Comparison of ENCODE assay signal across 9 cellular contexts in the genomic region with DNA sequence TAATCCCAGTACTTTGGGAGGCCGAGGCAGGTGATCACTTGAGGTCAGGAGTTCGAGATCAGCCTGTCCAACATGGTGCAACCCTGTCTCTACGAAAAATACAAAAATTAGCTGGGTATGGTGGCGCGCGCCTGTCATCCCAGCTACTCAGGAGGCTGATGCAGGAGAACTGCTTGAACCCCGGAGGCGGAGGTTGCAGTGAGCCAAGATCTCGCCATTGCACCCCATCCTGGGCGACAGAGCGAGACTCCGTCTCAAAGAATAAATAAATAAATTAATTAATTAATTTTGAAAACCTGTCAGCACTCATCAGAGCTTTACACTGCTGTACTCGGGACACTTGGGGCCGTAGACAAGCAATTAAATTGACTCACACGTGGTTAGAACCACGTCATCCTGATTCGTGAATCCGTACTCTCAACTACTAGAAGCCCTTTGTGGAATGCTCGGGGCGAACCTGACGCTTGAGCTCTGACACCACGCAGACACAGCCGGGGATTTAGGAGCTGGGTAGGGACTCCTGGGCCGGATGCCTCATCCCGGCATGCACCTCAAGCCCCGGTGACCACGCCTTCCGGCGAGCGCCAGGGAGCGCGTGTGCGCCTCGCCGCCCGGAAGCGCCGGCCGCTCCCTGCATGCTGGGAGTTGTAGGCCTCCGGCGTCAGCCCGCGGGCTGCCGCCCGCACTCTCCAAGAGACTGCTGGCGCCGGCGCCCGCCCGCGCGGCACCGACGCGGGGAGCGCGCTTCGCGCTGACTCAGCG. TPM values are rescaled to one million over a fixed set of nuclear protein-coding genes. Genes with fewer than 3 reads are reported as not detected.
DNase-seq lines count a peak whose midpoint lies in the region; ATAC-seq, FAIRE-seq and TF ChIP-seq lines count a peak whose summit lies in the region.
"Had no signal": no experiment of that assay in that cellular context is flagged by ENCODE, and none has a peak within 500 bp of the region (broad histone marks: within the 10 kb centered on the region; RNA-seq: fewer than 3 reads in every experiment).

Gene XPOT (plus strand): TSS at position 685 of the 762 bp plus-strand sequence. CDS start 5,644 bp downstream, outside the sequence.

- H3K36me3 ChIP-seq in keratinocyte (ENCODE audit: control insufficient read depth in 2 of 2, extremely low read depth in 1 of 2, insufficient read depth in 2 of 2, low read length in 2 of 2): no peaks in the 10 kb centered on the region

- peak; percentile 97 for TF ChIP-seq POLR2A in GM19099 (IDR thresholded peaks at IDR 0.05; ENCODE audit: extremely low read depth, insufficient read length, low read depth)

- no peaks in the 10 kb centered on the region for H4K20me1 ChIP-seq in keratinocyte (ENCODE audit: control insufficient read depth, extremely low read depth, insufficient read depth, low read length)

- peak; percentile 94 for ATAC-seq in HG03378 (IDR thresholded peaks at IDR 0.05; ENCODE audit: unreplicated experiment)
- ATAC-seq in activated CD4-positive, CD25-positive, alpha-beta regulatory T cell treated with anti-CD3 and anti-CD28 coated beads, Interleukin-2, amount 50 U/mL, for 24 hours: peak; percentile 88 to 94

- dilution Hi-C loops in keratinocyte (cut with MboI; ENCODE audit: extremely low pct_ligation_motif_present, low sequenced_read_pairs): no loop called here

- H3K4me1 ChIP-seq in keratinocyte (ENCODE audit: control insufficient read depth, extremely low read depth, insufficient read depth, low read length): peaks cover 13% of the 10 kb centered on the region

- no peaks in the 10 kb centered on the region for H3K27me3 ChIP-seq in keratinocyte (ENCODE audit: control insufficient read depth, extremely low read depth, insufficient read depth, low read length)

- H3K27ac ChIP-seq in keratinocyte (ENCODE audit: control insufficient read depth, insufficient read depth, low read length): peak within 1 kb of the TSS; percentile 97

- peak within 1 kb of the TSS; percentile 85 for H3K4me2 ChIP-seq in keratinocyte (ENCODE audit: control insufficient read depth, extremely low read depth, insufficient read depth, low read depth, low read length)

- H3K9ac ChIP-seq in keratinocyte (ENCODE audit: control insufficient read depth, extremely low read depth, insufficient read depth, low read length): peak within 1 kb of the TSS; percentile 99

- no peaks in the 10 kb centered on the region for H3K9me3 ChIP-seq in keratinocyte (ENCODE audit: control insufficient read depth, low read depth, low read length)

- FAIRE-seq in keratinocyte (lab: Jason Lieb, UNC): no peak
- FAIRE-seq: endometrium had no signal

- peaks cover 44% of the 10 kb centered on the region for H3K79me2 ChIP-seq in keratinocyte (ENCODE audit: control insufficient read depth, insufficient read depth, low read length)

- H3K9me1 ChIP-seq in keratinocyte (ENCODE audit: control insufficient read depth, extremely low read depth, insufficient read depth, low read length): no peaks in the 10 kb centered on the region

- no peak for TF ChIP-seq CTCF in keratinocyte (optimal IDR thresholded peaks at IDR 0.05 in 1 of 3, IDR thresholded peaks at IDR 0.05 in 1 of 3, conservative IDR thresholded peaks at IDR 0.05 in 1 of 3; ENCODE audit: extremely low read depth in 1 of 3, insufficient read depth in 2 of 3, low read length in 3 of 3)

- peak within 1 kb of the TSS; percentile 86 for H2AFZ ChIP-seq in keratinocyte (ENCODE audit: control insufficient read depth, low read length)

- DNase-seq in AML-193 (lab: John Stamatoyannopoulos, UW) (peak; percentile 86 to 93), NCI-H446 treated with DMSO at 0.1 percent for 48 hours (lab: John Stamatoyannopoulos, UW) (peak; percentile 95), cerebellar nuclear complex (lab: John Stamatoyannopoulos, UW) (peak; percentile 37 to 69), keratinocyte (ENCODE audit: low read depth, low spot score) (peak; percentile 83)
- DNase-seq in stimulated activated CD4-positive, alpha-beta T cell treated with anti-CD3 and anti-CD28 coated beads, Interleukin-15, amount 100 ng/mL, for 24 hours: peak; percentile 95

- peak within 1 kb of the TSS; percentile 83 to 99 (median 98) for H3K4me3 ChIP-seq in keratinocyte (ENCODE audit: control insufficient read depth in 2 of 3, extremely low read depth in 1 of 3, insufficient read depth in 2 of 3, low read depth in 1 of 3, low read length in 3 of 3)

RNA-seq across cellular contexts. Expression of gene XPOT, which starts in this region (rescaled TPM):
- polyA plus RNA-seq in keratinocyte: 53.6 to 93.8 TPM (median 65.5 TPM) in 3 replicates
- polyA plus RNA-seq in keratinocyte (2011; ENCODE audit: low read depth): 51.7 TPM
- 36.7 and 86.2 TPM in 2 replicates for polyA plus RNA-seq in keratinocyte (2011; cell fraction: cytosol; rRNA removed)
- 78.6 and 101 TPM in 2 replicates for polyA plus RNA-seq in keratinocyte (2011; cell fraction: nucleus; rRNA removed)
- polyA plus RNA-seq in keratinocyte (2012; ENCODE audit: low replicate concordance): 48.1 and 65.8 TPM in 2 replicates
- 12.1 to 84.4 TPM (median 49.3 TPM) in 3 replicates for polyA minus RNA-seq in keratinocyte
- 59.3 TPM for polyA minus RNA-seq in keratinocyte (2011; cell fraction: cytosol; rRNA and poly(A)+ RNA removed)
- 38.1 and 64.8 TPM in 2 replicates for polyA minus RNA-seq in keratinocyte (2011; cell fraction: nucleus; rRNA and poly(A)+ RNA removed)

Comparison
In these comparisons a context has a peak if more than half of its experiments do, and no peak if none do; other contexts are left out.
1. Peak in every context shown above with its lines: DNase-seq, ATAC-seq, H3K4me3 ChIP-seq and H3K27ac ChIP-seq.